Comparison of ENCODE assay signal across 8 cellular contexts in genomic region chr13:32650705-32651311, GRCh38.
DNase-seq lines count a peak whose midpoint lies in the region; ATAC-seq, FAIRE-seq and TF ChIP-seq lines count a peak whose summit lies in the region.

No MANE protein-coding gene starts in this region.

- peaks cover 86% of the 10 kb centered on the region for H3K79me2 ChIP-seq in PC-9 (ENCODE audit: low read depth)

- peak; percentile 81 for ATAC-seq in CD4-positive, alpha-beta T cell (ENCODE audit: poor library complexity)
- peak; percentile 58 for ATAC-seq in HG03469 (IDR thresholded peaks at IDR 0.05; ENCODE audit: unreplicated experiment)
- ATAC-seq in HG02973 (IDR thresholded peaks at IDR 0.05; ENCODE audit: unreplicated experiment): no peak

- peak; percentile 93 for FAIRE-seq in GM19239 (lab: Jason Lieb, UNC)

- intact Hi-C loops in CD4-positive, alpha-beta T cell (cut with DNase I, micrococcal nuclease): loop anchor here in 1 of 2 experiments (5.0 kb wide), 1 partner anchor 739 kb away; no protein-coding TSS in a partner anchor
- intact Hi-C loops in PC-9 (cut with micrococcal nuclease; ENCODE audit: unreplicated experiment): loop anchor here (2.0 kb wide), 1 partner anchor 64 kb away; the partner anchor contains the start of gene PDS5B

- peak in 8 of 10 experiments; percentile 20 to 47 (median 29) for DNase-seq in CD4-positive, alpha-beta T cell
- DNase-seq in GM19239 (ENCODE audit: insufficient read length, low spot score) (peak; percentile 18), PC-9 (peak; percentile 14 to 46), foreskin melanocyte (peak; percentile 50), progenitor cell of endocrine pancreas (ENCODE audit: low spot score, unreplicated experiment) (no peak)
- peak; percentile 65 to 72 for DNase-seq in activated T-cell treated with anti-CD3 and anti-CD28 coated beads, Interleukin-2, amount 50 U/mL, for 48 hours

- H3K36me3 ChIP-seq in PC-9 (ENCODE audit: low read depth): peaks cover 19% of the 10 kb centered on the region; the same call in 1 of the 2 replicates

- peaks cover 3% of the 10 kb centered on the region for H3K9me3 Mint-ChIP-seq in CD4-positive, alpha-beta T cell
- peaks cover 14% of the 10 kb centered on the region for H3K9me3 Mint-ChIP-seq in progenitor cell of endocrine pancreas (ENCODE audit: low read depth)

- TF ChIP-seq CTCF in CD4-positive, alpha-beta T cell (IDR thresholded peaks at IDR 0.05): peak; percentile 85
- TF ChIP-seq CTCF in PC-9 (conservative IDR thresholded peaks at IDR 0.05): peak; percentile 74
- peak; percentile 85 for TF ChIP-seq CTCF in progenitor cell of endocrine pancreas (IDR thresholded peaks at IDR 0.05; ENCODE audit: unreplicated experiment)

- no peaks in the 10 kb centered on the region for H3K27me3 ChIP-seq in CD4-positive, alpha-beta T cell (ENCODE audit: control insufficient read depth, insufficient read depth, low read length)
- no peaks in the 10 kb centered on the region for H3K27me3 ChIP-seq in PC-9 (ENCODE audit: insufficient read depth, low read depth)

- CTCF ChIA-PET in CD4-positive, alpha-beta T cell (lab: Charles Lee): interaction anchor here (0.8 to 6.0 kb wide), 12 partner anchors 9 to 741 kb away, joined by 3 to 52 read pairs (median 6); partner anchors contain the start of gene PDS5B
- CTCF ChIA-PET in PC-9 (lab: Charles Lee): interaction anchor here (0.6 to 1.2 kb wide), 5 partner anchors 9 to 264 kb away, joined by 3 to 6 read pairs (median 3); no protein-coding TSS in a partner anchor

- H3K36me3 Mint-ChIP-seq in CD4-positive, alpha-beta T cell (ENCODE audit: low read depth): peaks cover 30% of the 10 kb centered on the region
- H3K36me3 Mint-ChIP-seq in progenitor cell of endocrine pancreas (ENCODE audit: insufficient read depth): peaks cover 21% of the 10 kb centered on the region

- H3K4me1 ChIP-seq in PC-9 (replicated peaks; ENCODE audit: insufficient read depth): no peaks in the 10 kb centered on the region

- H4K20me1 ChIP-seq in PC-9 (ENCODE audit: insufficient read depth): peaks cover 14% of the 10 kb centered on the region; the same call in 1 of the 2 replicates

- H3K9me2 ChIP-seq in PC-9 (ENCODE audit: insufficient read depth): no peaks in the 10 kb centered on the region

- BruUV-seq in PC-9 (replicated peaks; lab: Mats Ljungman, UMichigan): no TSS peak

- no peaks in the 10 kb centered on the region for H3K9me3 ChIP-seq in CD4-positive, alpha-beta T cell (ENCODE audit: control insufficient read depth, low read length)
- no peaks in the 10 kb centered on the region for H3K9me3 ChIP-seq in PC-9 (ENCODE audit: insufficient read depth, low read depth)

- no peak overlapping the region for H2AFZ ChIP-seq in PC-9

- H3F3A ChIP-seq in PC-9 (ENCODE audit: insufficient read depth, low read depth): peaks cover 17% of the 10 kb centered on the region

- no peak overlapping the region for H3K27ac Mint-ChIP-seq in CD4-positive, alpha-beta T cell
- H3K27ac Mint-ChIP-seq in progenitor cell of endocrine pancreas: no peak overlapping the region

- H3K4me2 ChIP-seq in PC-9: no peak overlapping the region

- H3K4me3 ChIP-seq in PC-9: no peak overlapping the region

- no peak overlapping the region for H3K4me3 Mint-ChIP-seq in CD4-positive, alpha-beta T cell
- H3K4me3 Mint-ChIP-seq in progenitor cell of endocrine pancreas (ENCODE audit: low read depth): no peak overlapping the region

- H3K4me1 Mint-ChIP-seq in CD4-positive, alpha-beta T cell (ENCODE audit: low read depth): peaks cover 45% of the 10 kb centered on the region
- H3K4me1 Mint-ChIP-seq in progenitor cell of endocrine pancreas (ENCODE audit: low read depth): peaks cover 1% of the 10 kb centered on the region

- no peak overlapping the region for H3K27ac ChIP-seq in CD4-positive, alpha-beta T cell (ENCODE audit: low read depth, low read length)
- no peak overlapping the region for H3K27ac ChIP-seq in PC-9

- no peaks in the 10 kb centered on the region for H3K27me3 Mint-ChIP-seq in CD4-positive, alpha-beta T cell
- H3K27me3 Mint-ChIP-seq in progenitor cell of endocrine pancreas: no peaks in the 10 kb centered on the region

- POLR2A ChIA-PET in CD4-positive, alpha-beta T cell (lab: Charles Lee): interaction anchor here (1.0 to 2.6 kb wide), 4 partner anchors 15 to 65 kb away, joined by 3 to 15 read pairs (median 3); partner anchors contain the start of gene PDS5B
- POLR2A ChIA-PET in PC-9 (lab: Charles Lee; ENCODE audit: unreplicated experiment): no interaction called here
